13 cellular contexts compared by ENCODE assay signal in the genomic region with DNA sequence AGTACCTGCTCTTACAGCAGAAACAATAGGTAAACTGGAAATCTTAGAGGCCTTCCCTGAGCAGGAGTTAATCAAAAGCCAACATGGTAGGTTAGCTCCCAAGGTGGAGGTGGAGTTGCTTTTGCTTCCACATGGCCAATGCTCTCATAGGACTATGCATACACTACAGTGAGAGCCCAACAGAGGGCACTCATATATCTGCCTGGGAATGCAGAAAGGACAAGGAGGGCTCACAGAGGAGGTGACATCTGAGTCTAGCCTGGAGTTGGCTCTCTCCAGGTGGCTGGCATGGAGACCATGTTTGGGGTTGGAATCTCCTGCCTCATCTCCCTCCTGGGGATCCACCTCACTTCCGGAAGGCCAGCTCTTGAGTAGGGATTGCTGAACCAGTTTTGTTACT. TPM values are rescaled to one million over a fixed set of nuclear protein-coding genes. Genes with fewer than 3 reads are reported as not detected.
DNase-seq lines count a peak whose midpoint lies in the region; ATAC-seq and TF ChIP-seq lines count a peak whose summit lies in the region.
"Had no signal": no experiment of that assay in that cellular context is flagged by ENCODE, and none has a peak within 500 bp of the region (broad histone marks: within the 10 kb centered on the region; RNA-seq: fewer than 3 reads in every experiment).

No MANE protein-coding gene starts in this region.

- no peak for ATAC-seq in left lung
- no peak for ATAC-seq in activated T-cell treated with anti-CD3 and anti-CD28 coated beads, Interleukin-2, amount 50 U/mL, for 4 hours

- H3K4me1 Mint-ChIP-seq in activated T-cell treated with anti-CD3 and anti-CD28 coated beads, Interleukin-2, amount 50 U/mL, for 4 hours (ENCODE audit: low read depth) = no peaks in the 10 kb centered on the region
- H3K4me1 Mint-ChIP-seq: CD8-positive, alpha-beta memory T cell had no signal

- no peaks in the 10 kb centered on the region for H3K4me1 ChIP-seq in left lung

- DNase-seq in AG10803 (ENCODE audit: low read depth) = no peak
- DNase-seq in GM10266 (ENCODE audit: extremely low spot score) = no peak
- DNase-seq in NCI-H510A (lab: John Stamatoyannopoulos, UW) = peak; percentile 16
- peak; percentile 39 to 44 for DNase-seq in erythroblast (lab: John Stamatoyannopoulos, UW)
- no peak for DNase-seq in stimulated activated CD4-positive, alpha-beta T cell treated with anti-CD3 and anti-CD28 coated beads, Interleukin-1b, Interleukin-23, amount 100 ng/mL, for 48 hours
- no peak for DNase-seq in left lung
- DNase-seq in pons (ENCODE audit: low spot score) = no peak
- DNase-seq in activated T-cell treated with anti-CD3 and anti-CD28 coated beads, Interleukin-2, amount 50 U/mL, for 4 hours = no peak
- DNase-seq: activated CD8-positive, alpha-beta memory T cell treated with anti-CD3 and anti-CD28 coated beads, Interleukin-2, amount 50 U/mL, for 4 hours; CD8-positive, alpha-beta memory T cell; T1000 had no signal

- no peaks in the 10 kb centered on the region for H3K27me3 ChIP-seq in left lung

- TF ChIP-seq CTCF in AG10803 (conservative IDR thresholded peaks at IDR 0.05; ENCODE audit: low read length) (0 out of 2 replicates have a peak, but pooled peaks have one; percentile 4), GM10266 (IDR thresholded peaks at IDR 0.05; ENCODE audit: control insufficient read depth, insufficient read depth, low read depth, missing control alignments) (peak; percentile 5), left lung (IDR thresholded peaks at IDR 0.05) (no peak)

- no peak overlapping the region for H3K27ac ChIP-seq in left lung
- H3K27ac ChIP-seq: esophagus muscularis mucosa had no signal

- no peak for TF ChIP-seq POLR2A in erythroblast (IDR thresholded peaks at IDR 0.05; ENCODE audit: low read length)

- no peaks in the 10 kb centered on the region for H3K36me3 Mint-ChIP-seq in activated T-cell treated with anti-CD3 and anti-CD28 coated beads, Interleukin-2, amount 50 U/mL, for 4 hours (ENCODE audit: insufficient read depth)
- H3K36me3 Mint-ChIP-seq: CD8-positive, alpha-beta memory T cell had no signal

- H3K9me3 ChIP-seq in left lung = peaks cover 0 to 2% of the 10 kb centered on the region in 2 donors
- H3K9me3 ChIP-seq: esophagus muscularis mucosa had no signal

- no peak overlapping the region for H3K4me3 Mint-ChIP-seq in activated T-cell treated with anti-CD3 and anti-CD28 coated beads, Interleukin-2, amount 50 U/mL, for 4 hours
- H3K4me3 Mint-ChIP-seq: CD8-positive, alpha-beta memory T cell; stimulated activated naive CD8-positive, alpha-beta T cell treated with anti-CD3 and anti-CD28 coated beads, Interleukin-15, Interleukin-2, amounts not matched to agents 100 ng/mL and 50 ng/mL, for 24 hours had no signal

- H3K36me3 ChIP-seq in left lung = no peaks in the 10 kb centered on the region
- H3K36me3 ChIP-seq: esophagus muscularis mucosa had no signal

- H3K4me3 ChIP-seq in AG10803 (ENCODE audit: low read length) (no peak overlapping the region), left lung (no peak overlapping the region)
- H3K4me3 ChIP-seq: esophagus muscularis mucosa had no signal

- H3K27me3 Mint-ChIP-seq in activated T-cell treated with anti-CD3 and anti-CD28 coated beads, Interleukin-2, amount 50 U/mL, for 4 hours (ENCODE audit: low read depth) = peaks cover 23% of the 10 kb centered on the region

- no peaks in the 10 kb centered on the region for H3K9me3 Mint-ChIP-seq in activated T-cell treated with anti-CD3 and anti-CD28 coated beads, Interleukin-2, amount 50 U/mL, for 4 hours
- H3K9me3 Mint-ChIP-seq: stimulated activated naive CD8-positive, alpha-beta T cell treated with anti-CD3 and anti-CD28 coated beads, Interleukin-15, Interleukin-2, amounts not matched to agents 100 ng/mL and 50 ng/mL, for 24 hours had no signal

- intact Hi-C loops in left lung (cut with DNase I) = no loop called here

RNA-seq across cellular contexts. Expression of gene ATP8A2, which starts 34.6 kb away (rescaled TPM):
- 1 to 10 TPM; 1.1 to 2.0 TPM for total RNA-seq in left lung
- total RNA-seq in activated T-cell treated with anti-CD3 and anti-CD28 coated beads, Interleukin-2, amount 50 U/mL, for 4 hours = under 1 TPM; 0.22 to 0.56 (median 0.50) TPM

Comparison
In these comparisons a context has a peak if more than half of its experiments do, and no peak if none do; other contexts are left out.
1. DNase-seq: peak in NCI-H510A (single experiment) and erythroblast (2 of 2); none in AG10803 (single experiment), GM10266 (single experiment), stimulated activated CD4-positive, alpha-beta T cell treated with anti-CD3 and anti-CD28 coated beads, Interleukin-1b, Interleukin-23, amount 100 ng/mL, for 48 hours (single experiment), left lung (0 of 2), pons (single experiment) and activated T-cell treated with anti-CD3 and anti-CD28 coated beads, Interleukin-2, amount 50 U/mL, for 4 hours (single experiment).
2. CTCF ChIP-seq: peak in AG10803 (single experiment) and GM10266 (single experiment); none in left lung (0 of 2).